ENCODE assay signal across 1 cellular context in genomic region chr1:234956821-234957329, GRCh38.
TF ChIP-seq lines count a peak whose summit lies in the region.

No MANE protein-coding gene starts in this region.

TF ChIP-seq in K562, 482 proteins besides CTCF, POLR2A, EP300 and RAD21 (continued from another document and continues in another):
- TF ChIP-seq TRIM25 (IDR thresholded peaks at IDR 0.05; ENCODE audit: borderline replicate concordance) (no peak), NCOA2 (IDR thresholded peaks at IDR 0.05; ENCODE audit: partially characterized antibody in 2 of 2) (no peak), ZFP36 (IDR thresholded peaks at IDR 0.05; ENCODE audit: low read depth, low read length, partially characterized antibody) (peak; percentile 3), MAFG (tag; conservative IDR thresholded peaks at IDR 0.05) (no peak), MECOM (CRISPR knock-in tag; IDR thresholded peaks at IDR 0.05) (no peak), CEBPB (tag; IDR thresholded peaks at IDR 0.05) (peak; percentile 21; the same call in 1 of the 2 replicates), MEF2A (IDR thresholded peaks at IDR 0.05; ENCODE audit: control insufficient read depth, low read depth, low read length) (no peak), ZNF518B (CRISPR knock-in tag; IDR thresholded peaks at IDR 0.05) (no peak), ZKSCAN8 (CRISPR knock-in tag; IDR thresholded peaks at IDR 0.05) (peak; percentile 56; the same call in 1 of the 2 replicates), MYC (IDR thresholded peaks at IDR 0.05; ENCODE audit: low read depth, low read length) (no peak), MYC (CRISPR knock-in tag; IDR thresholded peaks at IDR 0.05; ENCODE audit: borderline replicate concordance, low read depth) (no peak), ARID3A (IDR thresholded peaks at IDR 0.05; ENCODE audit: borderline replicate concordance, low read depth, low read length) (no peak), BMI1 (IDR thresholded peaks at IDR 0.05; ENCODE audit: low read length) (no peak), PREB (CRISPR knock-in tag; IDR thresholded peaks at IDR 0.05) (no peak), TFE3 (CRISPR knock-in tag; IDR thresholded peaks at IDR 0.05) (no peak), FOXK2 (conservative IDR thresholded peaks at IDR 0.05 in 1 of 2, IDR thresholded peaks at IDR 0.05 in 1 of 2; ENCODE audit: low read depth in 2 of 2) (no peak), ETV1 (tag; conservative IDR thresholded peaks at IDR 0.05; ENCODE audit: low read depth) (0 out of 2 replicates have a peak, but pooled peaks have one; percentile 4), PHF21A (IDR thresholded peaks at IDR 0.05; ENCODE audit: borderline replicate concordance, low read depth) (no peak), BCOR (IDR thresholded peaks at IDR 0.05) (peak; percentile 99), TFAP4 (CRISPR knock-in tag; IDR thresholded peaks at IDR 0.05; ENCODE audit: borderline replicate concordance) (peak; percentile 94), ADNP (tag; IDR thresholded peaks at IDR 0.05) (peak; percentile 98), ZSCAN32 (CRISPR knock-in tag; IDR thresholded peaks at IDR 0.05) (peak; percentile 40; the same call in 1 of the 2 replicates), ARHGAP35 (IDR thresholded peaks at IDR 0.05; ENCODE audit: partially characterized antibody) (no peak), PHF20 (IDR thresholded peaks at IDR 0.05; ENCODE audit: partially characterized antibody) (peak; percentile 63), RBBP5 (IDR thresholded peaks at IDR 0.05; ENCODE audit: borderline replicate concordance, insufficient read depth, low read length, poor library complexity, severe bottlenecking) (no peak), MTA2 (IDR thresholded peaks at IDR 0.05; ENCODE audit: low read depth) (no peak), NFE2 (IDR thresholded peaks at IDR 0.05; ENCODE audit: low read depth) (no peak), CHD4 (IDR thresholded peaks at IDR 0.05; ENCODE audit: insufficient read depth, insufficient replicate concordance, low read depth, low read length, poor library complexity, severe bottlenecking) (peak; percentile 93), ASH1L (IDR thresholded peaks at IDR 0.05; ENCODE audit: borderline replicate concordance, low read depth, partially characterized antibody) (no peak), CCNT2 (IDR thresholded peaks at IDR 0.05; ENCODE audit: borderline replicate concordance, extremely low read depth, insufficient read length, low read depth, low read length) (no peak), ZNF23 (CRISPR knock-in tag; IDR thresholded peaks at IDR 0.05) (no peak; the same call in 1 of the 2 replicates), ILF3 (IDR thresholded peaks at IDR 0.05; ENCODE audit: borderline replicate concordance) (no peak), ATF4 (CRISPR knock-in tag; IDR thresholded peaks at IDR 0.05) (no peak), ZNF583 (CRISPR knock-in tag; IDR thresholded peaks at IDR 0.05) (no peak), GTF2B (IDR thresholded peaks at IDR 0.05; ENCODE audit: extremely low read depth, insufficient read length) (no peak), PTBP1 (IDR thresholded peaks at IDR 0.05; ENCODE audit: low read depth, low read length) (peak; percentile 88; the same call in 1 of the 2 replicates), CC2D1A (IDR thresholded peaks at IDR 0.05) (no peak), ZNF561 (CRISPR knock-in tag; conservative IDR thresholded peaks at IDR 0.05) (no peak), CREM (IDR thresholded peaks at IDR 0.05; ENCODE audit: low read depth) (no peak), KHSRP (IDR thresholded peaks at IDR 0.05) (no peak), COPS2 (conservative IDR thresholded peaks at IDR 0.05) (no peak), DACH1 (IDR thresholded peaks at IDR 0.05; ENCODE audit: partially characterized antibody) (peak; percentile 59), ETV6 (IDR thresholded peaks at IDR 0.05; ENCODE audit: borderline replicate concordance in 1 of 2, low read depth in 2 of 2, low read length in 1 of 2) (0 out of 4 replicates have a peak, but pooled peaks of 1 of the 2 experiments have one; percentile 14), ETV6 (CRISPR knock-in tag; IDR thresholded peaks at IDR 0.05; ENCODE audit: borderline replicate concordance) (no peak), ZNF444 (CRISPR knock-in tag; IDR thresholded peaks at IDR 0.05) (no peak), SUPT5H (IDR thresholded peaks at IDR 0.05) (no peak), USF1 (CRISPR knock-in tag; IDR thresholded peaks at IDR 0.05) (0 out of 2 replicates have a peak, but pooled peaks have one; percentile 8), ZNF592 (IDR thresholded peaks at IDR 0.05) (no peak), CBX1 (IDR thresholded peaks at IDR 0.05; ENCODE audit: low read depth) (peak; percentile 90), ZBED1 (IDR thresholded peaks at IDR 0.05) (no peak)
